2 cellular contexts compared by ENCODE assay signal in the genomic region with DNA sequence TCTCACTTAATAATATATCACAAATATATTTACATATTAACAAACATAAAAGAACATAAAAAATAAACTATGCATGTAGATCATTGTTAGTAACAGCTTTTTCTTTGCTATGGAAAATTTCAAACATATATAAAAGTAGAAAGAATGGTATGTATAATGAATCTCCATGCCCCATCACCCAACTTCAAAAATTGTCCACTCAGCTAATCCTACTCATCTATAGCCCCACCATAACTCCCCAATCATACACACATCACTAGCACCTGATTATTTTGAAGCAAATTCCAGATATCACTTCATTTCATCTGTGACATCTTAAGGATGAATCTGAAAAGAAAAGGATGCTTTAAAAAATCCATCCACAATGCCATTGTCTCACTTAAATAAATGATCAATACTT.
TF ChIP-seq lines count a peak whose summit lies in the region.

No MANE protein-coding gene starts in this region.

TF ChIP-seq in HepG2, 621 proteins besides CTCF, POLR2A, EP300 and RAD21:
- TF ChIP-seq MAFK (conservative IDR thresholded peaks at IDR 0.05 in 1 of 2, IDR thresholded peaks at IDR 0.05 in 1 of 2; ENCODE audit: low read length in 2 of 2) (peak; percentile 82 to 89), MAFF (IDR thresholded peaks at IDR 0.05; ENCODE audit: low read depth, low read length) (peak; percentile 79), ZNF143 (CRISPR knock-in tag; IDR thresholded peaks at IDR 0.05) (no peak), HNRNPK (IDR thresholded peaks at IDR 0.05; ENCODE audit: low read depth, low read length, poor library complexity, severe bottlenecking) (peak; percentile 84)

TF ChIP-seq in K562, 482 proteins besides CTCF, POLR2A, EP300 and RAD21:
- 0 out of 2 replicates have a peak, but pooled peaks have one; percentile 4 for TF ChIP-seq MAFF (IDR thresholded peaks at IDR 0.05; ENCODE audit: low read length)
- TF ChIP-seq NR2C1 (IDR thresholded peaks at IDR 0.05) = no peak
- TF ChIP-seq NR2C1 (tag; IDR thresholded peaks at IDR 0.05) = no peak
- peak; percentile 10; the same call in 1 of the 2 replicates for TF ChIP-seq C11orf30 (IDR thresholded peaks at IDR 0.05; ENCODE audit: low read depth)
- peak; percentile 43; the same call in 1 of the 2 replicates for TF ChIP-seq ZNF316 (IDR thresholded peaks at IDR 0.05)
- no peak for TF ChIP-seq PCBP2 (IDR thresholded peaks at IDR 0.05; ENCODE audit: low read depth, low read length, poor library complexity, severe bottlenecking)
- no peak for TF ChIP-seq NUFIP1 (IDR thresholded peaks at IDR 0.05; ENCODE audit: partially characterized antibody)
- TF ChIP-seq, protein P1, sequence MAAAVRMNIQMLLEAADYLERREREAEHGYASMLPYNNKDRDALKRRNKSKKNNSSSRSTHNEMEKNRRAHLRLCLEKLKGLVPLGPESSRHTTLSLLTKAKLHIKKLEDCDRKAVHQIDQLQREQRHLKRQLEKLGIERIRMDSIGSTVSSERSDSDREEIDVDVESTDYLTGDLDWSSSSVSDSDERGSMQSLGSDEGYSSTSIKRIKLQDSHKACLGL (CRISPR knock-in tag; IDR thresholded peaks at IDR 0.05; ENCODE audit: borderline replicate concordance, poor library complexity, severe bottlenecking) = no peak
- no peak for TF ChIP-seq BACH1 (tag; IDR thresholded peaks at IDR 0.05)
